ENCODE assay signal across 8 cellular contexts in genomic region chr3:49017978-49018706, GRCh38. TPM values are rescaled to one million over a fixed set of nuclear protein-coding genes. Genes with fewer than 3 reads are reported as not detected.
DNase-seq lines count a peak whose midpoint lies in the region; ATAC-seq lines count a peak whose summit lies in the region.

Gene DALRD3 (minus strand): TSS chr3:49018580. CDS start chr3:49018564, 16 bp downstream.

- ATAC-seq in activated CD4-positive, alpha-beta T cell treated with anti-CD3 and anti-CD28 coated beads for 36 hours, result no peak
- no peak for ATAC-seq in HG03521 (IDR thresholded peaks at IDR 0.05; ENCODE audit: unreplicated experiment)

- H3K27ac Mint-ChIP-seq in activated CD4-positive, alpha-beta T cell treated with anti-CD3 and anti-CD28 coated beads for 36 hours, result peak within 1 kb of the TSS; percentile 91

- intact Hi-C loops in activated CD4-positive, alpha-beta T cell treated with anti-CD3 and anti-CD28 coated beads for 36 hours (cut with DNase I, micrococcal nuclease), result loop anchor here in 1 of 2 experiments (1.0 kb wide), 1 partner anchor 29 kb away; no protein-coding TSS in a partner anchor

- H3K36me3 Mint-ChIP-seq in activated CD4-positive, alpha-beta T cell treated with anti-CD3 and anti-CD28 coated beads for 36 hours (ENCODE audit: low read depth), result peaks cover 24% of the 10 kb centered on the region

- peak within 1 kb of the TSS; percentile 95 for H3K4me3 Mint-ChIP-seq in activated CD4-positive, alpha-beta T cell treated with anti-CD3 and anti-CD28 coated beads for 36 hours

- peaks cover 22% of the 10 kb centered on the region for H3K4me1 Mint-ChIP-seq in activated CD4-positive, alpha-beta T cell treated with anti-CD3 and anti-CD28 coated beads for 36 hours

- POLR2A ChIA-PET in activated CD4-positive, alpha-beta T cell treated with anti-CD3 and anti-CD28 coated beads for 36 hours (lab: Charles Lee), result interaction anchor here (0.6 to 9.0 kb wide), 5 partner anchors 10 to 546 kb away, joined by 3 to 102 read pairs (median 6); partner anchors contain the start of genes IMPDH2, QRICH1 and WDR6

- no peaks in the 10 kb centered on the region for H3K27me3 Mint-ChIP-seq in activated CD4-positive, alpha-beta T cell treated with anti-CD3 and anti-CD28 coated beads for 36 hours

- no peaks in the 10 kb centered on the region for H3K9me3 Mint-ChIP-seq in activated CD4-positive, alpha-beta T cell treated with anti-CD3 and anti-CD28 coated beads for 36 hours (ENCODE audit: low read depth)

- peak; percentile 67 to 82 for DNase-seq in NCI-H524 (lab: John Stamatoyannopoulos, UW)
- no peak for DNase-seq in NCI-H524 treated with DMSO at 0.1 percent for 48 hours (lab: John Stamatoyannopoulos, UW)
- DNase-seq in NCI-H510A (lab: John Stamatoyannopoulos, UW), result peak; percentile 30
- peak; percentile 77 for DNase-seq in activated CD4-positive, alpha-beta T cell treated with anti-CD3 and anti-CD28 coated beads for 36 hours
- peak; percentile 70 for DNase-seq in kidney glomerular epithelial cell (lab: John Stamatoyannopoulos, UW)
- peak; percentile 58 for DNase-seq in stimulated activated CD4-positive, alpha-beta T cell treated with anti-CD3 and anti-CD28 coated beads, Interleukin-12 subunit alpha, Interleukin-12 subunit beta, amount 100 ng/mL, for 4 hours

- CTCF ChIA-PET in activated CD4-positive, alpha-beta T cell treated with anti-CD3 and anti-CD28 coated beads for 36 hours (lab: Charles Lee), result interaction anchor here (1.0 to 4.7 kb wide), 4 partner anchors 11 to 217 kb away, joined by 3 to 27 read pairs (median 4); partner anchors contain the start of genes P4HTM, QRICH1 and WDR6

- peak within 1 kb of the TSS; percentile 72 for H3K27ac ChIP-seq in cingulate gyrus (ENCODE audit: low read depth, low read length)

RNA-seq across cellular contexts. Expression of gene DALRD3, which starts in this region (rescaled TPM):
- 10 to 100 TPM; 25.8 to 26.0 TPM for total RNA-seq in activated CD4-positive, alpha-beta T cell treated with anti-CD3 and anti-CD28 coated beads for 36 hours
